In genomic region chr7:105388373-105389089, GRCh38 we compare ENCODE assay signal across 8 cellular contexts. TPM values are rescaled to one million over a fixed set of nuclear protein-coding genes. Genes with fewer than 3 reads are reported as not detected.
DNase-seq lines count a peak whose midpoint lies in the region; ATAC-seq and TF ChIP-seq lines count a peak whose summit lies in the region.

Gene SRPK2, minus strand, starts transcription at chr7:105388921.

- peak; percentile 84 for ATAC-seq in CD4-positive, alpha-beta T cell (ENCODE audit: poor library complexity)
- peak; percentile 71 for ATAC-seq in HG03442 (IDR thresholded peaks at IDR 0.05; ENCODE audit: unreplicated experiment)
- peak; percentile 82 for ATAC-seq in activated T-helper 17 cell treated with anti-CD3 and anti-CD28 coated beads, Interleukin-2, amount 50 U/mL, for 72 hours (replicated peaks)
- peak; percentile 81 for ATAC-seq in stimulated activated naive CD8-positive, alpha-beta T cell treated with anti-CD3 and anti-CD28 coated beads, Interleukin-15, Interleukin-2, amounts not matched to agents 100 U/mL and 50 U/mL, for 24 hours

- no TSS peak for BruUV-seq in PC-9 (replicated peaks; lab: Mats Ljungman, UMichigan)

- H3K27ac ChIP-seq in CD4-positive, alpha-beta T cell (ENCODE audit: low read depth, low read length): peak within 1 kb of the TSS; percentile 31
- no peak within 1 kb of the TSS for H3K27ac ChIP-seq in PC-9

- H3K4me3 ChIP-seq in PC-9 (peak within 1 kb of the TSS; percentile 76), fibroblast of mammary gland (ENCODE audit: control insufficient read depth, low read depth, low read length) (peak within 1 kb of the TSS; percentile 66)

- peak within 1 kb of the TSS; percentile 87 for H3K4me2 ChIP-seq in PC-9

- H3K36me3 Mint-ChIP-seq in CD4-positive, alpha-beta T cell (ENCODE audit: low read depth): peaks cover 15% of the 10 kb centered on the region
- H3K36me3 Mint-ChIP-seq in activated T-helper 17 cell treated with anti-CD3 and anti-CD28 coated beads, Interleukin-2, amount 50 U/mL, for 72 hours (ENCODE audit: low read depth): peaks cover 13% of the 10 kb centered on the region
- peaks cover 29% of the 10 kb centered on the region for H3K36me3 Mint-ChIP-seq in nephron progenitor cell (ENCODE audit: low read depth)

- peak within 1 kb of the TSS; percentile 98 for H2AFZ ChIP-seq in PC-9

- H3K9me3 Mint-ChIP-seq in CD4-positive, alpha-beta T cell: no peaks in the 10 kb centered on the region
- H3K9me3 Mint-ChIP-seq in activated T-helper 17 cell treated with anti-CD3 and anti-CD28 coated beads, Interleukin-2, amount 50 U/mL, for 72 hours: no peaks in the 10 kb centered on the region
- H3K9me3 Mint-ChIP-seq in nephron progenitor cell: peaks cover 15% of the 10 kb centered on the region

- intact Hi-C loops in CD4-positive, alpha-beta T cell (cut with DNase I, micrococcal nuclease): loop anchor here in 1 of 2 experiments (5.0 to 10.0 kb wide), 3 partner anchors 36 to 896 kb away; partner anchors contain the start of genes NAMPT and PUS7
- intact Hi-C loops in PC-9 (cut with micrococcal nuclease; ENCODE audit: unreplicated experiment): loop anchor here (2.0 to 5.0 kb wide), 2 partner anchors 406 to 446 kb away; no protein-coding TSS in a partner anchor

- H3K4me1 Mint-ChIP-seq in CD4-positive, alpha-beta T cell (ENCODE audit: low read depth): peaks cover 51% of the 10 kb centered on the region
- peaks cover 15% of the 10 kb centered on the region for H3K4me1 Mint-ChIP-seq in activated T-helper 17 cell treated with anti-CD3 and anti-CD28 coated beads, Interleukin-2, amount 50 U/mL, for 72 hours
- peaks cover 12% of the 10 kb centered on the region for H3K4me1 Mint-ChIP-seq in nephron progenitor cell

- CTCF ChIA-PET in CD4-positive, alpha-beta T cell (lab: Charles Lee): no interaction called here
- CTCF ChIA-PET in PC-9 (lab: Charles Lee): no interaction called here

- H4K20me1 ChIP-seq in PC-9 (ENCODE audit: insufficient read depth): peaks cover 10% of the 10 kb centered on the region; the same call in 1 of the 2 replicates

- H3K27ac Mint-ChIP-seq in CD4-positive, alpha-beta T cell: peak within 1 kb of the TSS; percentile 93
- peak within 1 kb of the TSS; percentile 92 for H3K27ac Mint-ChIP-seq in activated T-helper 17 cell treated with anti-CD3 and anti-CD28 coated beads, Interleukin-2, amount 50 U/mL, for 72 hours
- H3K27ac Mint-ChIP-seq in nephron progenitor cell: peak within 1 kb of the TSS; percentile 99

- no peak for TF ChIP-seq CTCF in CD4-positive, alpha-beta T cell (IDR thresholded peaks at IDR 0.05)
- TF ChIP-seq CTCF in PC-9 (conservative IDR thresholded peaks at IDR 0.05): no peak
- TF ChIP-seq CTCF in fibroblast of mammary gland (conservative IDR thresholded peaks at IDR 0.05; ENCODE audit: control insufficient read depth, insufficient read depth, low read depth, low read length): no peak
- TF ChIP-seq CTCF in nephron progenitor cell (IDR thresholded peaks at IDR 0.05): no peak

- peak; percentile 54 to 79 (median 72) for DNase-seq in CD4-positive, alpha-beta T cell
- DNase-seq in GM19238 (ENCODE audit: insufficient read length, low spot score): peak; percentile 85
- DNase-seq in PC-9: peak; percentile 36 to 80
- peak; percentile 12 for DNase-seq in fibroblast of mammary gland (ENCODE audit: low read depth)
- DNase-seq in nephron progenitor cell: peak; percentile 91
- DNase-seq in stimulated activated naive CD8-positive, alpha-beta T cell treated with anti-CD3 and anti-CD28 coated beads, Interleukin-15, Interleukin-2, amounts not matched to agents 100 U/mL and 50 U/mL, for 24 hours: peak; percentile 84

- H3K4me3 Mint-ChIP-seq in CD4-positive, alpha-beta T cell: peak within 1 kb of the TSS; percentile 100
- peak within 1 kb of the TSS; percentile 88 for H3K4me3 Mint-ChIP-seq in activated T-helper 17 cell treated with anti-CD3 and anti-CD28 coated beads, Interleukin-2, amount 50 U/mL, for 72 hours
- peak within 1 kb of the TSS; percentile 98 for H3K4me3 Mint-ChIP-seq in nephron progenitor cell

- H3K4me1 ChIP-seq in PC-9 (replicated peaks; ENCODE audit: insufficient read depth): peaks cover 11% of the 10 kb centered on the region

- POLR2A ChIA-PET in CD4-positive, alpha-beta T cell (lab: Charles Lee): interaction anchor here (0.6 to 4.0 kb wide), 12 partner anchors 13 to 378 kb away, joined by 3 to 54 read pairs (median 4); partner anchors contain the start of gene KMT2E
- POLR2A ChIA-PET in PC-9 (lab: Charles Lee; ENCODE audit: unreplicated experiment): interaction anchor here (0.6 to 0.7 kb wide), 2 partner anchors 206 to 375 kb away, joined by 4 to 10 read pairs; no protein-coding TSS in a partner anchor

- H3K9me3 ChIP-seq in CD4-positive, alpha-beta T cell (ENCODE audit: control insufficient read depth, low read length): no peaks in the 10 kb centered on the region
- H3K9me3 ChIP-seq in PC-9 (ENCODE audit: insufficient read depth, low read depth): no peaks in the 10 kb centered on the region

- H3K27me3 Mint-ChIP-seq in CD4-positive, alpha-beta T cell: no peaks in the 10 kb centered on the region
- no peaks in the 10 kb centered on the region for H3K27me3 Mint-ChIP-seq in activated T-helper 17 cell treated with anti-CD3 and anti-CD28 coated beads, Interleukin-2, amount 50 U/mL, for 72 hours
- H3K27me3 Mint-ChIP-seq in nephron progenitor cell (ENCODE audit: low read depth, poor library complexity): peaks cover 7% of the 10 kb centered on the region

- H3K36me3 ChIP-seq in PC-9 (ENCODE audit: low read depth): no peaks in the 10 kb centered on the region

- peaks cover 13% of the 10 kb centered on the region; the same call in 1 of the 2 replicates for H3F3A ChIP-seq in PC-9 (ENCODE audit: insufficient read depth, low read depth)

- H3K9me2 ChIP-seq in PC-9 (ENCODE audit: insufficient read depth): no peaks in the 10 kb centered on the region

- H3K79me2 ChIP-seq in PC-9 (ENCODE audit: low read depth): peaks cover 25% of the 10 kb centered on the region

- H3K27me3 ChIP-seq in CD4-positive, alpha-beta T cell (ENCODE audit: control insufficient read depth, insufficient read depth, low read length): no peaks in the 10 kb centered on the region
- H3K27me3 ChIP-seq in PC-9 (ENCODE audit: insufficient read depth, low read depth): no peaks in the 10 kb centered on the region

RNA-seq across cellular contexts. Expression of gene SRPK2, which starts in this region (rescaled TPM):
- total RNA-seq in CD4-positive, alpha-beta T cell: 10 to 100 TPM; 39.9 to 40.9 TPM
- 60.6 and 66.0 TPM in 2 replicates for total RNA-seq in PC-9 (2021)
- total RNA-seq in activated T-helper 17 cell treated with anti-CD3 and anti-CD28 coated beads, Interleukin-2, amount 50 U/mL, for 72 hours: 10 to 100 TPM; 31.5 to 38.5 TPM

Comparison
In these comparisons a context has a peak if more than half of its experiments do, and no peak if none do; other contexts are left out.
1. DNase-seq: peak in every context shown above with its lines; median percentile 91 in nephron progenitor cell; 85 in GM19238; 84 in stimulated activated naive CD8-positive, alpha-beta T cell treated with anti-CD3 and anti-CD28 coated beads, Interleukin-15, Interleukin-2, amounts not matched to agents 100 U/mL and 50 U/mL, for 24 hours; 72 in CD4-positive, alpha-beta T cell; 58 in PC-9; 12 in fibroblast of mammary gland.